In genomic region chr2:206443735-206444527, GRCh38 we compare ENCODE assay signal across 8 cellular contexts. TPM values are rescaled to one million over a fixed set of nuclear protein-coding genes. Genes with fewer than 3 reads are reported as not detected.
DNase-seq lines count a peak whose midpoint lies in the region; ATAC-seq and TF ChIP-seq lines count a peak whose summit lies in the region.

No MANE protein-coding gene starts in this region.

- BruUV-seq in PC-9 (replicated peaks; lab: Mats Ljungman, UMichigan): TSS peak; percentile 21

- TF ChIP-seq CTCF in PC-9 (conservative IDR thresholded peaks at IDR 0.05) (no peak), chondrocyte (IDR thresholded peaks at IDR 0.05) (peak; percentile 45), left lung (IDR thresholded peaks at IDR 0.05) (no peak)

- peaks cover 6% of the 10 kb centered on the region for H3K27me3 Mint-ChIP-seq in chondrocyte (ENCODE audit: low read depth)
- peaks cover 75% of the 10 kb centered on the region for H3K27me3 Mint-ChIP-seq in stimulated activated naive CD8-positive, alpha-beta T cell treated with anti-CD3 and anti-CD28 coated beads, Interleukin-15, Interleukin-2, amounts not matched to agents 100 ng/mL and 50 ng/mL, for 24 hours

- H3K4me1 ChIP-seq in PC-9 (replicated peaks; ENCODE audit: insufficient read depth) (peaks cover 18% of the 10 kb centered on the region), left lung (peaks cover 0 to 13% of the 10 kb centered on the region in 2 donors)

- POLR2A ChIA-PET in PC-9 (lab: Charles Lee; ENCODE audit: unreplicated experiment): no interaction called here

- no peaks in the 10 kb centered on the region for H3K9me3 Mint-ChIP-seq in chondrocyte (ENCODE audit: low read depth)
- no peaks in the 10 kb centered on the region for H3K9me3 Mint-ChIP-seq in stimulated activated naive CD8-positive, alpha-beta T cell treated with anti-CD3 and anti-CD28 coated beads, Interleukin-15, Interleukin-2, amounts not matched to agents 100 ng/mL and 50 ng/mL, for 24 hours

- H3K27ac ChIP-seq in PC-9: no peak overlapping the region
- no peak overlapping the region for H3K27ac ChIP-seq in left lung

- no peaks in the 10 kb centered on the region for H3K79me2 ChIP-seq in PC-9 (ENCODE audit: low read depth)

- H3K9me3 ChIP-seq in PC-9 (ENCODE audit: insufficient read depth, low read depth): no peaks in the 10 kb centered on the region
- no peaks in the 10 kb centered on the region for H3K9me3 ChIP-seq in left lung

- H3K27ac Mint-ChIP-seq in chondrocyte (ENCODE audit: unreplicated experiment): peak overlapping the region; percentile 18
- peak overlapping the region; percentile 13 for H3K27ac Mint-ChIP-seq in stimulated activated naive CD8-positive, alpha-beta T cell treated with anti-CD3 and anti-CD28 coated beads, Interleukin-15, Interleukin-2, amounts not matched to agents 100 ng/mL and 50 ng/mL, for 24 hours

- peak overlapping the region; percentile 82 for H3K4me2 ChIP-seq in PC-9

- intact Hi-C loops in PC-9 (cut with micrococcal nuclease; ENCODE audit: unreplicated experiment): loop anchor here (10.0 kb wide), 1 partner anchor 359 kb away; the partner anchor contains the start of gene INO80D
- intact Hi-C loops in left lung (cut with DNase I): no loop called here

- H3K27me3 ChIP-seq in PC-9 (ENCODE audit: insufficient read depth, low read depth): no peaks in the 10 kb centered on the region
- peaks cover 59 to 87% of the 10 kb centered on the region in 2 donors for H3K27me3 ChIP-seq in left lung

- no peaks in the 10 kb centered on the region for H3K36me3 Mint-ChIP-seq in chondrocyte (ENCODE audit: low read depth)
- H3K36me3 Mint-ChIP-seq in stimulated activated naive CD8-positive, alpha-beta T cell treated with anti-CD3 and anti-CD28 coated beads, Interleukin-15, Interleukin-2, amounts not matched to agents 100 ng/mL and 50 ng/mL, for 24 hours (ENCODE audit: low read depth): no peaks in the 10 kb centered on the region

- ATAC-seq in HG02798 (IDR thresholded peaks at IDR 0.05; ENCODE audit: poor library complexity, unreplicated experiment) (peak; percentile 59), left lung (peak; percentile 36)

- CTCF ChIA-PET in PC-9 (lab: Charles Lee): no interaction called here

- H3K4me3 Mint-ChIP-seq in chondrocyte (ENCODE audit: unreplicated experiment): peak overlapping the region; percentile 88
- H3K4me3 Mint-ChIP-seq in stimulated activated naive CD8-positive, alpha-beta T cell treated with anti-CD3 and anti-CD28 coated beads, Interleukin-15, Interleukin-2, amounts not matched to agents 100 ng/mL and 50 ng/mL, for 24 hours: peak overlapping the region; percentile 74

- no peaks in the 10 kb centered on the region for H4K20me1 ChIP-seq in PC-9 (ENCODE audit: insufficient read depth)

- peaks cover 8% of the 10 kb centered on the region; the same call in 1 of the 2 replicates for H3F3A ChIP-seq in PC-9 (ENCODE audit: insufficient read depth, low read depth)

- H2AFZ ChIP-seq in PC-9: peak overlapping the region; percentile 79; the same call in 1 of the 2 replicates

- DNase-seq in activated naive CD4-positive, alpha-beta T cell treated with Interleukin-2 at 50 U/mL for 16 hours: peak; percentile 7
- no peak for DNase-seq in activated naive CD4-positive, alpha-beta T cell treated with anti-CD3 and anti-CD28 coated beads, Interleukin-2, amount 50 U/mL, for 16 hours
- peak in 1 of 2 experiments; percentile 20 for DNase-seq in PC-9
- no peak for DNase-seq in chondrocyte (ENCODE audit: low spot score)
- peak in 1 of 2 donors; percentile 76 for DNase-seq in left lung
- DNase-seq in HCEC 1CT: no peak

- no peaks in the 10 kb centered on the region for H3K9me2 ChIP-seq in PC-9 (ENCODE audit: insufficient read depth)

- H3K4me3 ChIP-seq in PC-9 (peak overlapping the region; percentile 62), left lung (peak overlapping the region; percentile 16 to 26)

- peaks cover 20% of the 10 kb centered on the region for H3K4me1 Mint-ChIP-seq in chondrocyte (ENCODE audit: low read depth)
- peaks cover 15% of the 10 kb centered on the region for H3K4me1 Mint-ChIP-seq in stimulated activated naive CD8-positive, alpha-beta T cell treated with anti-CD3 and anti-CD28 coated beads, Interleukin-15, Interleukin-2, amounts not matched to agents 100 ng/mL and 50 ng/mL, for 24 hours (ENCODE audit: low read depth)

- H3K36me3 ChIP-seq in PC-9 (ENCODE audit: low read depth) (no peaks in the 10 kb centered on the region), left lung (no peaks in the 10 kb centered on the region)

RNA-seq across cellular contexts. Expression of gene ADAM23, which starts 0.6 kb away (rescaled TPM):
- total RNA-seq in PC-9 (2021): 8.9 and 12.0 TPM in 2 replicates
- 19.2 to 24.5 TPM (median 22.7 TPM) in 3 replicates for total RNA-seq in chondrocyte
- total RNA-seq in left lung: 1 to 10 TPM; 2.2 to 3.2 TPM
